ENCODE assay signal across 12 cellular contexts in the genomic region with DNA sequence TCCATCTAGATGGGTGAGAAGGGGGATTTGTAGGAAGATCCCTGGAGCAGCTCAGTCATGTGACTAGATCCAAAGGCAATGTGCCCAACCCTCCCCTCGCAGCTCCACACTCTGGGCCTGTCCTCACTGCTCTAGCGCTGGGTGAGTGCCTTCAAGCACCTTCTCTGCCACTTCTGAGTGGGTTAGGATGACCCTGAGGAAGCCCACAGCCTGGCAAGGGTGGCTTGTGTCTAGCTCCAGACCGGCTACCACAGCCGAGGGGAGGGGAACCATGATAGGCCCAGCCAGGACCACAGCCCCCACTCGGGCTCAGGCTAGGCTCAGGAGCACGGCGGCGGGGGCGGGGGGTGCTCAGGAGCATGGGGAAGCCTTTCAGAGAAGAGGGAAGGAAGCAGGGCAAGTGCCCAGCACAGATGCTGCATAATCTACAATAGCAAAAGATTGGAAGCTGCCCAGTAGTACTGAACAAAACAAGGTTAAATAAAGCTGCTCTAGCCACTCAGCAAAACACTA. TPM values are rescaled to one million over a fixed set of nuclear protein-coding genes. Genes with fewer than 3 reads are reported as not detected.
DNase-seq lines count a peak whose midpoint lies in the region; ATAC-seq and TF ChIP-seq lines count a peak whose summit lies in the region.
"Had no signal": no experiment of that assay in that cellular context is flagged by ENCODE, and none has a peak within 500 bp of the region (broad histone marks: within the 10 kb centered on the region; RNA-seq: fewer than 3 reads in every experiment).

No MANE protein-coding gene starts in this region.

- peaks cover 3% of the 10 kb centered on the region for H3K4me1 Mint-ChIP-seq in activated T-helper 2 cell treated with anti-CD3 and anti-CD28 coated beads, Interferon-gamma antibody, Interleukin-2, Interleukin-4, amounts not matched to agents 10 μg/mL and 5 μg/mL and 100 μg/mL, durations not matched to agents 14 hours and 24 hours and 36 hours (ENCODE audit: low read depth)

- peak overlapping the region; percentile 35 for H2AFZ ChIP-seq in mammary epithelial cell (ENCODE audit: low read depth, low read length)

- H3K4me2 ChIP-seq in mammary epithelial cell (ENCODE audit: insufficient read depth, low read depth, low read length): no peak overlapping the region

- no peaks in the 10 kb centered on the region for H3K27me3 Mint-ChIP-seq in activated T-helper 2 cell treated with anti-CD3 and anti-CD28 coated beads, Interferon-gamma antibody, Interleukin-2, Interleukin-4, amounts not matched to agents 10 μg/mL and 5 μg/mL and 100 μg/mL, durations not matched to agents 14 hours and 24 hours and 36 hours (ENCODE audit: low read depth)

- H3K9me3 ChIP-seq in mammary epithelial cell (replicated peaks; ENCODE audit: insufficient read depth, low read length): no peaks in the 10 kb centered on the region

- H3K27ac Mint-ChIP-seq in activated T-helper 2 cell treated with anti-CD3 and anti-CD28 coated beads, Interferon-gamma antibody, Interleukin-2, Interleukin-4, amounts not matched to agents 10 μg/mL and 5 μg/mL and 100 μg/mL, durations not matched to agents 14 hours and 24 hours and 36 hours: no peak overlapping the region

- dilution Hi-C loops in mammary epithelial cell (cut with HindIII; ENCODE audit: low sequenced_read_pairs): no loop called here

- no peak overlapping the region for H3K27ac ChIP-seq in mammary epithelial cell (ENCODE audit: insufficient read depth, low read depth, low read length)

- H3K36me3 Mint-ChIP-seq in activated T-helper 2 cell treated with anti-CD3 and anti-CD28 coated beads, Interferon-gamma antibody, Interleukin-2, Interleukin-4, amounts not matched to agents 10 μg/mL and 5 μg/mL and 100 μg/mL, durations not matched to agents 14 hours and 24 hours and 36 hours (ENCODE audit: low read depth): no peaks in the 10 kb centered on the region

- no peak for ATAC-seq in HG03460 (IDR thresholded peaks at IDR 0.05; ENCODE audit: unreplicated experiment)
- ATAC-seq: left colon had no signal

- no peak for TF ChIP-seq CTCF in mammary epithelial cell (conservative IDR thresholded peaks at IDR 0.05 in 1 of 2, IDR thresholded peaks at IDR 0.05 in 1 of 2; ENCODE audit: extremely low read depth in 1 of 2, insufficient read depth in 1 of 2, low read depth in 1 of 2, low read length in 2 of 2)

- intact Hi-C loops in mammary epithelial cell (cut with micrococcal nuclease): no loop called here
- intact Hi-C loops in activated T-helper 2 cell treated with anti-CD3 and anti-CD28 coated beads, Interferon-gamma antibody, Interleukin-2, Interleukin-4, amounts not matched to agents 10 μg/mL and 5 μg/mL and 100 μg/mL, durations not matched to agents 14 hours and 24 hours and 36 hours (cut with micrococcal nuclease): no loop called here

- peaks cover 5% of the 10 kb centered on the region for H3K79me2 ChIP-seq in mammary epithelial cell (ENCODE audit: insufficient read depth, low read length)

- peak; percentile 60 for DNase-seq in KBM-7
- DNase-seq in mammary epithelial cell: no peak
- peak; percentile 69 for DNase-seq in islet precursor cell
- DNase-seq in superior temporal gyrus (ENCODE audit: extremely low spot score): peak; percentile 53
- DNase-seq in activated T-helper 2 cell treated with anti-CD3 and anti-CD28 coated beads, Interferon-gamma antibody, Interleukin-2, Interleukin-4, amounts not matched to agents 10 μg/mL and 5 μg/mL and 100 μg/mL, durations not matched to agents 14 hours and 24 hours and 36 hours (ENCODE audit: low spot score): no peak
- no peak for DNase-seq in OCI-M2 (lab: John Stamatoyannopoulos, UW; ENCODE audit: unreplicated experiment)
- no peak for DNase-seq in effector CD8-positive, alpha-beta T cell (lab: John Stamatoyannopoulos, UW)
- DNase-seq: activated naive CD4-positive, alpha-beta T cell treated with anti-CD3 and anti-CD28 coated beads, Interleukin-2, amount 50 U/mL, for 16 hours; DND-41; left colon; NCI-H1417 treated with DMSO at 0.1 percent for 48 hours had no signal

- H3K4me3 Mint-ChIP-seq in activated T-helper 2 cell treated with anti-CD3 and anti-CD28 coated beads, Interferon-gamma antibody, Interleukin-2, Interleukin-4, amounts not matched to agents 10 μg/mL and 5 μg/mL and 100 μg/mL, durations not matched to agents 14 hours and 24 hours and 36 hours (ENCODE audit: low read depth): no peak overlapping the region

- in situ Hi-C loops in KBM-7 (cut with MboI; ENCODE audit: low pct_unique_long_range_greater_than_20kb, low sequenced_read_pairs): no loop called here
- in situ Hi-C loops in mammary epithelial cell (cut with MboI; ENCODE audit: low sequenced_read_pairs in 2 of 2): loop anchor here in 1 of 2 donors (5.0 kb wide), 1 partner anchor 55 kb away; no protein-coding TSS in a partner anchor

- H3K27me3 ChIP-seq in mammary epithelial cell (ENCODE audit: insufficient read depth, low read length): no peaks in the 10 kb centered on the region

- no peaks in the 10 kb centered on the region for H3K9me3 Mint-ChIP-seq in activated T-helper 2 cell treated with anti-CD3 and anti-CD28 coated beads, Interferon-gamma antibody, Interleukin-2, Interleukin-4, amounts not matched to agents 10 μg/mL and 5 μg/mL and 100 μg/mL, durations not matched to agents 14 hours and 24 hours and 36 hours

- no peaks in the 10 kb centered on the region for H4K20me1 ChIP-seq in mammary epithelial cell (ENCODE audit: insufficient read depth, low read length)

- H3K4me1 ChIP-seq in mammary epithelial cell (ENCODE audit: insufficient read depth, low read length): peaks cover 30% of the 10 kb centered on the region

- CTCF ChIA-PET in mammary epithelial cell (lab: Charles Lee; ENCODE audit: low non-redundant PET): no interaction called here

- no peaks in the 10 kb centered on the region for H3K36me3 ChIP-seq in mammary epithelial cell (ENCODE audit: insufficient read depth, low read length)

- H3K4me3 ChIP-seq in mammary epithelial cell (replicated peaks in 1 of 3; ENCODE audit: insufficient read depth in 1 of 3, low read depth in 2 of 3, low read length in 3 of 3): no peak overlapping the region

- WGBS in mammary epithelial cell (ENCODE audit: low coverage, missing lambda C conversion rate): 83% methylated on average over 9 of the region's 9 CpGs

- no peak overlapping the region for H3K9ac ChIP-seq in mammary epithelial cell (ENCODE audit: insufficient read depth, low read length)

- BruUV-seq in mammary epithelial cell (replicated peaks; lab: Mats Ljungman, UMichigan): no TSS peak

RNA-seq across cellular contexts. Expression of a gene that starts 1.7 kb away (rescaled TPM):
- total RNA-seq in mammary epithelial cell: under 1 TPM in 1 of 2 donors, not detected in 1; 0.21 TPM
- 0.17 TPM for polyA plus RNA-seq in mammary epithelial cell
- polyA minus RNA-seq in mammary epithelial cell: not detected
- not detected in 2 replicates for total RNA-seq in activated T-helper 2 cell treated with anti-CD3 and anti-CD28 coated beads, Interferon-gamma antibody, Interleukin-2, Interleukin-4, amounts not matched to agents 10 μg/mL and 5 μg/mL and 100 μg/mL, durations not matched to agents 14 hours and 24 hours and 36 hours
- total RNA-seq: left colon had no signal

Comparison
In these comparisons a context has a peak if more than half of its experiments do, and no peak if none do; other contexts are left out.
1. DNase-seq: peak in KBM-7 (single experiment), islet precursor cell (single experiment) and superior temporal gyrus (single experiment); none in mammary epithelial cell (single experiment), activated T-helper 2 cell treated with anti-CD3 and anti-CD28 coated beads, Interferon-gamma antibody, Interleukin-2, Interleukin-4, amounts not matched to agents 10 μg/mL and 5 μg/mL and 100 μg/mL, durations not matched to agents 14 hours and 24 hours and 36 hours (single experiment), OCI-M2 (single experiment) and effector CD8-positive, alpha-beta T cell (single experiment).